14 cellular contexts compared by ENCODE assay signal in genomic region chr3:141320399-141321108, GRCh38. TPM values are rescaled to one million over a fixed set of nuclear protein-coding genes. Genes with fewer than 3 reads are reported as not detected.
DNase-seq lines count a peak whose midpoint lies in the region; ATAC-seq, FAIRE-seq and TF ChIP-seq lines count a peak whose summit lies in the region.
"Had no signal": no experiment of that assay in that cellular context is flagged by ENCODE, and none has a peak within 500 bp of the region (broad histone marks: within the 10 kb centered on the region; RNA-seq: fewer than 3 reads in every experiment).

No MANE protein-coding gene starts in this region.

- in situ Hi-C loops in K562 (cut with MboI), result no loop called here

- no peak for FAIRE-seq in K562 (lab: Jason Lieb, UNC)
- FAIRE-seq: endometrium, TTC549 had no signal

- H3K36me3 Mint-ChIP-seq in activated T-cell treated with anti-CD3 and anti-CD28 coated beads, Interleukin-2, amount 50 U/mL, for 24 hours (ENCODE audit: low read depth), result peaks cover 6% of the 10 kb centered on the region
- H3K36me3 Mint-ChIP-seq in stimulated activated effector memory CD8-positive, alpha-beta T cell treated with anti-CD3 and anti-CD28 coated beads, Interleukin-12 subunit alpha, Interleukin-12 subunit beta, amount 100 ng/mL, for 72 hours, result no peaks in the 10 kb centered on the region

- no peak overlapping the region for H3K4me3 ChIP-seq in HEK293 (ENCODE audit: low read depth, low read length)
- no peak overlapping the region for H3K4me3 ChIP-seq in K562
- H3K4me3 ChIP-seq: tibial artery had no signal

- no peaks in the 10 kb centered on the region for H3K27me3 ChIP-seq in K562 (ENCODE audit: control insufficient read depth in 2 of 2, insufficient read depth in 2 of 2, low read length in 2 of 2)
- H3K27me3 ChIP-seq: foreskin keratinocyte, tibial artery had no signal

- no peak for DNase-seq in activated T-cell treated with anti-CD3 and anti-CD28 coated beads, Interleukin-2, amount 50 U/mL, for 24 hours
- no peak for DNase-seq in activated T-cell treated with anti-CD3 and anti-CD28 coated beads, Interleukin-2, amount 50 U/mL, for 1 hour
- DNase-seq in K562 (ENCODE audit: extremely low read depth in 1 of 4, low spot score in 3 of 4) (no peak), NCI-H2196 (lab: John Stamatoyannopoulos, UW; ENCODE audit: unreplicated experiment) (no peak), HuH-7 (ENCODE audit: low spot score) (no peak), NCI-H2081 treated with DMSO at 0.1 percent for 48 hours (lab: John Stamatoyannopoulos, UW) (no peak)
- no peak for DNase-seq in stimulated activated effector memory CD8-positive, alpha-beta T cell treated with anti-CD3 and anti-CD28 coated beads, Interleukin-12 subunit alpha, Interleukin-12 subunit beta, amount 100 ng/mL, for 72 hours (ENCODE audit: low spot score in 2 of 2)
- DNase-seq: central memory CD4-positive, alpha-beta T cell; foreskin keratinocyte; NCI-H446; tibial artery had no signal

- H3K9me3 Mint-ChIP-seq in activated T-cell treated with anti-CD3 and anti-CD28 coated beads, Interleukin-2, amount 50 U/mL, for 24 hours, result peaks cover 15% of the 10 kb centered on the region
- no peaks in the 10 kb centered on the region for H3K9me3 Mint-ChIP-seq in stimulated activated effector memory CD8-positive, alpha-beta T cell treated with anti-CD3 and anti-CD28 coated beads, Interleukin-12 subunit alpha, Interleukin-12 subunit beta, amount 100 ng/mL, for 72 hours

- no peak overlapping the region for H3K4me2 ChIP-seq in K562 (ENCODE audit: insufficient read depth, low read length)

- H3K4me3 Mint-ChIP-seq in activated T-cell treated with anti-CD3 and anti-CD28 coated beads, Interleukin-2, amount 50 U/mL, for 24 hours, result no peak overlapping the region
- H3K4me3 Mint-ChIP-seq in stimulated activated effector memory CD8-positive, alpha-beta T cell treated with anti-CD3 and anti-CD28 coated beads, Interleukin-12 subunit alpha, Interleukin-12 subunit beta, amount 100 ng/mL, for 72 hours, result no peak overlapping the region

- no peak for TF ChIP-seq CTCF in HEK293 (tag by site-specific recombination; IDR thresholded peaks at IDR 0.05)
- TF ChIP-seq CTCF in K562 (IDR thresholded peaks at IDR 0.05 in 2 of 3, conservative IDR thresholded peaks at IDR 0.05 in 1 of 3; ENCODE audit: insufficient read depth in 2 of 3, low read depth in 1 of 3, low read length in 3 of 3), result no peak

- POLR2A ChIA-PET in HEK293 (lab: Yijun Ruan, JAX), result no interaction called here
- POLR2A ChIA-PET in K562 (lab: Yijun Ruan, JAX), result interaction anchor here (0.6 kb wide), 1 partner anchor 22 kb away, joined by 3 read pairs; no protein-coding TSS in a partner anchor

- H3K36me3 ChIP-seq in HEK293 (ENCODE audit: control insufficient read depth in 2 of 2, insufficient read depth in 1 of 2, low read length in 2 of 2) (no peaks in the 10 kb centered on the region), K562 (ENCODE audit: control insufficient read depth, insufficient read depth, low read length) (no peaks in the 10 kb centered on the region)
- H3K36me3 ChIP-seq: tibial artery had no signal

- no peak for TF ChIP-seq POLR2A in K562 (conservative IDR thresholded peaks at IDR 0.05)

- H3K4me1 Mint-ChIP-seq in activated T-cell treated with anti-CD3 and anti-CD28 coated beads, Interleukin-2, amount 50 U/mL, for 24 hours (ENCODE audit: low read depth), result peaks cover 23% of the 10 kb centered on the region
- peaks cover 12% of the 10 kb centered on the region for H3K4me1 Mint-ChIP-seq in stimulated activated effector memory CD8-positive, alpha-beta T cell treated with anti-CD3 and anti-CD28 coated beads, Interleukin-12 subunit alpha, Interleukin-12 subunit beta, amount 100 ng/mL, for 72 hours

- no peaks in the 10 kb centered on the region for H3K9me1 ChIP-seq in K562 (ENCODE audit: control insufficient read depth, insufficient read depth, low read length)

- no peak for TF ChIP-seq RAD21 in K562 (CRISPR knock-in tag; conservative IDR thresholded peaks at IDR 0.05 in 1 of 2, IDR thresholded peaks at IDR 0.05 in 1 of 2)

- intact Hi-C loops in K562 (cut with micrococcal nuclease), result no loop called here

- H3K9me3 ChIP-seq in HEK293 (ENCODE audit: control insufficient read depth, insufficient read depth, low read depth, low read length), result no peaks in the 10 kb centered on the region
- H3K9me3 ChIP-seq in K562 (replicated peaks; ENCODE audit: control insufficient read depth, insufficient read depth, low read depth, low read length), result no peaks in the 10 kb centered on the region; the same call in 1 of the 2 replicates
- H3K9me3 ChIP-seq: tibial artery had no signal

- 0 out of 3 replicates have a peak, but pooled peaks have one; percentile 35 for ATAC-seq in K562
- ATAC-seq in stimulated activated effector memory CD8-positive, alpha-beta T cell treated with anti-CD3 and anti-CD28 coated beads, Interleukin-12 subunit alpha, Interleukin-12 subunit beta, amount 100 ng/mL, for 72 hours, result no peak

- peak overlapping the region; percentile 46; the same call in 1 of the 2 replicates for H2AFZ ChIP-seq in K562 (ENCODE audit: low read depth, low read length)

- no TSS peak for BruUV-seq in K562 (replicated peaks; lab: Mats Ljungman, UMichigan)

- H3K27ac ChIP-seq in HEK293 (ENCODE audit: extremely low read depth, low read depth, low read length), result no peak overlapping the region
- H3K27ac ChIP-seq in K562 (ENCODE audit: extremely low read depth, low read depth, low read length), result no peak overlapping the region
- H3K27ac ChIP-seq: foreskin keratinocyte, tibial artery had no signal

- H3K9ac ChIP-seq in K562 (ENCODE audit: insufficient read depth in 1 of 2, low read depth in 2 of 2, low read length in 2 of 2), result no peak overlapping the region

- H3K4me1 ChIP-seq in HEK293 (ENCODE audit: control insufficient read depth, insufficient read depth, low read length), result no peaks in the 10 kb centered on the region
- peaks cover 0 to 3% of the 10 kb centered on the region in 2 experiments; a peak in 1 of 5 replicates for H3K4me1 ChIP-seq in K562 (replicated peaks in 1 of 2; ENCODE audit: control insufficient read depth in 2 of 2, insufficient read depth in 2 of 2, low read length in 2 of 2)
- H3K4me1 ChIP-seq: foreskin keratinocyte, tibial artery had no signal

- no peaks in the 10 kb centered on the region for H3K27me3 Mint-ChIP-seq in activated T-cell treated with anti-CD3 and anti-CD28 coated beads, Interleukin-2, amount 50 U/mL, for 24 hours

- no peaks in the 10 kb centered on the region for H4K20me1 ChIP-seq in K562 (replicated peaks; ENCODE audit: control insufficient read depth, insufficient read depth, low read length)

- CTCF ChIA-PET in HEK293 (lab: Yijun Ruan, JAX), result interaction anchor here (0.6 to 1.5 kb wide), 2 partner anchors 9 to 91 kb away, joined by 3 to 6 read pairs; no protein-coding TSS in a partner anchor
- CTCF ChIA-PET in K562 (lab: Yijun Ruan, JAX; ENCODE audit: low intra/inter-chr PET ratio), result no interaction called here

- peak overlapping the region; percentile 68 for H3K27ac Mint-ChIP-seq in activated T-cell treated with anti-CD3 and anti-CD28 coated beads, Interleukin-2, amount 50 U/mL, for 24 hours
- peak overlapping the region; percentile 40 for H3K27ac Mint-ChIP-seq in stimulated activated effector memory CD8-positive, alpha-beta T cell treated with anti-CD3 and anti-CD28 coated beads, Interleukin-12 subunit alpha, Interleukin-12 subunit beta, amount 100 ng/mL, for 72 hours

- no peak for TF ChIP-seq EP300 in K562 (IDR thresholded peaks at IDR 0.05; ENCODE audit: low read length)

- no peaks in the 10 kb centered on the region for H3K79me2 ChIP-seq in K562 (ENCODE audit: control insufficient read depth, insufficient read depth, low read length)

TF ChIP-seq in HEK293, 187 proteins besides CTCF, POLR2A, EP300 and RAD21 (continues in another document):
- TF ChIP-seq ZEB2 (tag by site-specific recombination; IDR thresholded peaks at IDR 0.05), result no peak

TF ChIP-seq in K562, 482 proteins besides CTCF, POLR2A, EP300 and RAD21 (continues in another document):
- TF ChIP-seq CBFA2T3 (IDR thresholded peaks at IDR 0.05), result no peak

RNA-seq across cellular contexts. Expression of gene ZBTB38, which starts 47.8 kb away (rescaled TPM):
- total RNA-seq in K562 (2011; cell fraction: chromatin; rRNA removed; ENCODE audit: low replicate concordance), result 53.5 and 97.8 TPM in 2 replicates
- 22.0 and 29.1 TPM in 2 replicates for total RNA-seq in K562 (2011; cell fraction: nucleolus; rRNA removed)
- 61.7 and 84.8 TPM in 2 replicates for total RNA-seq in K562 (2011; cell fraction: nucleoplasm; rRNA removed)
- total RNA-seq in K562 (2014; rRNA removed) (22.9 and 24.8 TPM in 2 replicates), K562 (2014; rRNA removed; fragmentation: Illumina TruSeq; extraction: Trizol) (39.4 and 43.6 TPM in 2 replicates), K562 (2015; rRNA removed; fragmentation: Illumina TruSeq; extraction: Trizol) (33.5 and 33.7 TPM in 2 replicates), K562 (2021) (30.7 and 36.3 TPM in 2 replicates)
- polyA plus RNA-seq in K562 (2011; rRNA removed) (18.0 and 22.5 TPM in 2 replicates), K562 (2014; fragmentation: Illumina TruSeq; extraction: Trizol) (24.0 and 26.2 TPM in 2 replicates), K562 (2014; fragmentation: Nextera tagmentation; extraction: Ambion mirVana) (10 to 100 TPM; 14.2 to 17.9 TPM), K562 (2014; rRNA removed) (12.1 and 12.6 TPM in 2 replicates)
- 6.7 and 14.9 TPM in 2 replicates for polyA plus RNA-seq in K562 (2011; cell fraction: cytosol; rRNA removed)
- 22.7 and 28.6 TPM in 2 replicates for polyA plus RNA-seq in K562 (2011; cell fraction: nucleus; rRNA removed)
- 19.0 and 21.1 TPM in 2 replicates for polyA plus RNA-seq in K562 (2012)
- polyA minus RNA-seq in K562 (2011; rRNA and poly(A)+ RNA removed), result 64.1 and 109 TPM in 2 replicates
- 27.8 and 34.9 TPM in 2 replicates for polyA minus RNA-seq in K562 (2011; cell fraction: cytosol; rRNA and poly(A)+ RNA removed)
- polyA minus RNA-seq in K562 (2011; cell fraction: nucleus; rRNA and poly(A)+ RNA removed), result 35.9 and 61.9 TPM in 2 replicates
